ENCODE assay signal across 8 cellular contexts in the genomic region with DNA sequence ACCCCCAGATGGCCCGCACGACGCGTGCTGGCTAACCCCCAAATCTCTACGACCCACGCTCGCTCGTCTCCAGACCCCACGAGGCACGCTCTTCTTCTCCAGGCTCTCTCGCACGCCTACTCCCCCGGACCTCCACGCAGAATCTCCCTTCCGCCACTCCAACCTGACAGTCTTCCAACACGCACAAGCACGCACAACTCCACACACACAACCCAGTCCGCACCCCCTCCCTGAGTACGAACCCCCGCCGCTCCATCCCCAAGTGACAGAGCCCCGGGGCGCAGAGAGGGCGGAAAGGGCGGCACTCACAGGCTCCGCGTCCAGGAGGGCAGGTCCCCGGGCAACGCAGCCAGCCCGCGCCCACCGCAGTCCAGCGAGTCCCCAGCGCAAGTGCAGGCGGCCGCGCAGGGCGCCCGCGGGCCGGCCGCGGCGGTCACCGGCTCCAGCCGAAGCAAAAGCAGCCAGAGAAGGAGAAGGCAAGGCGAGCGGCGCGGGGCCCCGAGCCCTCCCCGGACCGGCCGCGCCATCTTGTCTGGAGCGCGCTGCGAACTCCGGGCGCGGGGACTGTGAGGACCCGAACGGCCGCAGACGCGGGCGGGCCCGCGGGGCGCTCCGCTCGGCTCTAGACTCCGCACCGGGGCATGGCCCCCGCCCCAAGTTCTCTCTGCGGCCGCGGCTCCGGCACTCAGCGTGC. TPM values are rescaled to one million over a fixed set of nuclear protein-coding genes. Genes with fewer than 3 reads are reported as not detected.
DNase-seq lines count a peak whose midpoint lies in the region; ATAC-seq, FAIRE-seq and TF ChIP-seq lines count a peak whose summit lies in the region.

No MANE protein-coding gene starts in this region.

- H3K4me3 ChIP-seq in HepG2 (replicated peaks in 1 of 3; ENCODE audit: insufficient read depth in 1 of 3, low read depth in 2 of 3, low read length in 3 of 3): peak overlapping the region; percentile 83 to 96 (median 94)

- in situ Hi-C loops in HepG2 (cut with HindIII; ENCODE audit: extremely low pct_ligation_motif_present, low pct_unique_long_range_greater_than_20kb): loop anchor here (5.0 kb wide), 1 partner anchor 93 kb away; no protein-coding TSS in a partner anchor

- H3K4me1 ChIP-seq in HepG2 (ENCODE audit: insufficient read depth, low read length): peaks cover 71% of the 10 kb centered on the region

- no peak for TF ChIP-seq POLR2A in HepG2 (IDR thresholded peaks at IDR 0.05; ENCODE audit: insufficient read depth in 1 of 2, low read depth in 2 of 2, low read length in 2 of 2)

- no peak for TF ChIP-seq CTCF in HepG2 (CRISPR knock-in tag; IDR thresholded peaks at IDR 0.05)

- peak overlapping the region; percentile 71 for H3K27ac ChIP-seq in HepG2 (ENCODE audit: extremely low read length, insufficient read depth, low read length)

- H3K9me3 ChIP-seq in HepG2 (ENCODE audit: low read length): no peaks in the 10 kb centered on the region

- TF ChIP-seq EP300 in HepG2 (IDR thresholded peaks at IDR 0.05; ENCODE audit: low read depth in 2 of 2, low read length in 2 of 2) (no peak), HepG2 (CRISPR knock-in tag; IDR thresholded peaks at IDR 0.05; ENCODE audit: borderline replicate concordance) (no peak)

- 0% methylated on average over 27 of the region's 80 CpGs for WGBS in HepG2 (ENCODE audit: low lambda C conversion rate)

- intact Hi-C loops in HepG2 (cut with micrococcal nuclease; ENCODE audit: unreplicated experiment): loop anchor here (2.0 to 10.0 kb wide), 5 partner anchors 37 to 322 kb away; no protein-coding TSS in a partner anchor

- no peak for TF ChIP-seq RAD21 in HepG2 (CRISPR knock-in tag; IDR thresholded peaks at IDR 0.05)

- no TSS peak for BruUV-seq in HepG2 (replicated peaks; lab: Mats Ljungman, UMichigan)

- CTCF ChIA-PET in HepG2 (lab: Yijun Ruan, JAX; ENCODE audit: low intra/inter-chr PET ratio, low total read pairs): no interaction called here

- peaks cover 3% of the 10 kb centered on the region; the same call in 1 of the 2 replicates for H4K20me1 ChIP-seq in HepG2 (ENCODE audit: insufficient read depth, low read length)

- peaks cover 0 to 14% of the 10 kb centered on the region in 2 experiments; a peak in 3 of 5 replicates for H3K27me3 ChIP-seq in HepG2 (ENCODE audit: control insufficient read depth in 1 of 2, insufficient read depth in 2 of 2, low read length in 2 of 2)

- H3K4me2 ChIP-seq in HepG2 (ENCODE audit: low read depth, low read length): peak overlapping the region; percentile 85

- peaks cover 51% of the 10 kb centered on the region for H3K79me2 ChIP-seq in HepG2 (ENCODE audit: insufficient read depth, low read length)

- DNase-seq in NOMO-1 treated with DMSO at 0.1 percent for 48 hours (lab: John Stamatoyannopoulos, UW; ENCODE audit: unreplicated experiment): peak; percentile 21
- DNase-seq in NOMO-1 treated with dmso at 0.1 percent for 144 hours (lab: John Stamatoyannopoulos, UW; ENCODE audit: unreplicated experiment): no peak
- peak; percentile 23 for DNase-seq in T1000 (lab: John Stamatoyannopoulos, UW)
- DNase-seq in central memory CD4-positive, alpha-beta T cell: peak; percentile 23
- no peak for DNase-seq in HepG2 (ENCODE audit: low spot score)
- peak; percentile 29 for DNase-seq in stimulated activated CD8-positive, alpha-beta memory T cell treated with anti-CD3 and anti-CD28 coated beads, Interleukin-15, amount 100 ng/mL, for 24 hours (ENCODE audit: low read depth)
- no peak for DNase-seq in RCC 7860 (ENCODE audit: low spot score)

- H3K36me3 ChIP-seq in HepG2 (replicated peaks in 1 of 2; ENCODE audit: control insufficient read depth in 1 of 2, insufficient read depth in 2 of 2, low read length in 2 of 2): no peaks in the 10 kb centered on the region

- H3K9ac ChIP-seq in HepG2 (ENCODE audit: insufficient read depth, low read depth, low read length): peak overlapping the region; percentile 89

- ATAC-seq in HG02938 (IDR thresholded peaks at IDR 0.05; ENCODE audit: unreplicated experiment) (peak; percentile 19), HepG2 (peak; percentile 48)

- POLR2A ChIA-PET in HepG2 (lab: Yijun Ruan, JAX): interaction anchor here (0.9 to 2.5 kb wide), 3 partner anchors 10 to 37 kb away, joined by 4 to 8 read pairs (median 4); no protein-coding TSS in a partner anchor

- FAIRE-seq in HepG2 (lab: Jason Lieb, UNC) (no peak), RCC 7860 (lab: Jason Lieb, UNC) (no peak)

- no peak overlapping the region for H2AFZ ChIP-seq in HepG2 (ENCODE audit: low read length)

TF ChIP-seq in HepG2, 621 proteins besides CTCF, POLR2A, EP300 and RAD21 (continues in another document):
- TF ChIP-seq, protein P1, sequence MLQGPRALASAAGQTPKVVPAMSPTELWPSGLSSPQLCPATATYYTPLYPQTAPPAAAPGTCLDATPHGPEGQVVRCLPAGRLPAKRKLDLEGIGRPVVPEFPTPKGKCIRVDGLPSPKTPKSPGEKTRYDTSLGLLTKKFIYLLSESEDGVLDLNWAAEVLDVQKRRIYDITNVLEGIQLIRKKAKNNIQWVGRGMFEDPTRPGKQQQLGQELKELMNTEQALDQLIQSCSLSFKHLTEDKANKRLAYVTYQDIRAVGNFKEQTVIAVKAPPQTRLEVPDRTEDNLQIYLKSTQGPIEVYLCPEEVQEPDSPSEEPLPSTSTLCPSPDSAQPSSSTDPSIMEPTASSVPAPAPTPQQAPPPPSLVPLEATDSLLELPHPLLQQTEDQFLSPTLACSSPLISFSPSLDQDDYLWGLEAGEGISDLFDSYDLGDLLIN (CRISPR knock-in tag; IDR thresholded peaks at IDR 0.05; ENCODE audit: borderline replicate concordance): peak; percentile 51; the same call in 1 of the 2 replicates
- TF ChIP-seq TCF7 (IDR thresholded peaks at IDR 0.05; ENCODE audit: low read depth) (no peak), SMAD9 (CRISPR knock-in tag; IDR thresholded peaks at IDR 0.05) (no peak), SALL2 (CRISPR knock-in tag; IDR thresholded peaks at IDR 0.05) (0 out of 2 replicates have a peak, but pooled peaks have one; percentile 33), HNRNPUL1 (IDR thresholded peaks at IDR 0.05; ENCODE audit: low read depth, low read length) (no peak), ZNF160 (CRISPR knock-in tag; IDR thresholded peaks at IDR 0.05) (no peak), ZNF720 (CRISPR knock-in tag; IDR thresholded peaks at IDR 0.05) (no peak), ETV5 (CRISPR knock-in tag; IDR thresholded peaks at IDR 0.05; ENCODE audit: borderline replicate concordance) (no peak), SIX4 (CRISPR knock-in tag; IDR thresholded peaks at IDR 0.05) (no peak), ZNF850 (CRISPR knock-in tag; conservative IDR thresholded peaks at IDR 0.05) (no peak), ZNF746 (CRISPR knock-in tag; IDR thresholded peaks at IDR 0.05) (no peak)
- TF ChIP-seq, protein P2, sequence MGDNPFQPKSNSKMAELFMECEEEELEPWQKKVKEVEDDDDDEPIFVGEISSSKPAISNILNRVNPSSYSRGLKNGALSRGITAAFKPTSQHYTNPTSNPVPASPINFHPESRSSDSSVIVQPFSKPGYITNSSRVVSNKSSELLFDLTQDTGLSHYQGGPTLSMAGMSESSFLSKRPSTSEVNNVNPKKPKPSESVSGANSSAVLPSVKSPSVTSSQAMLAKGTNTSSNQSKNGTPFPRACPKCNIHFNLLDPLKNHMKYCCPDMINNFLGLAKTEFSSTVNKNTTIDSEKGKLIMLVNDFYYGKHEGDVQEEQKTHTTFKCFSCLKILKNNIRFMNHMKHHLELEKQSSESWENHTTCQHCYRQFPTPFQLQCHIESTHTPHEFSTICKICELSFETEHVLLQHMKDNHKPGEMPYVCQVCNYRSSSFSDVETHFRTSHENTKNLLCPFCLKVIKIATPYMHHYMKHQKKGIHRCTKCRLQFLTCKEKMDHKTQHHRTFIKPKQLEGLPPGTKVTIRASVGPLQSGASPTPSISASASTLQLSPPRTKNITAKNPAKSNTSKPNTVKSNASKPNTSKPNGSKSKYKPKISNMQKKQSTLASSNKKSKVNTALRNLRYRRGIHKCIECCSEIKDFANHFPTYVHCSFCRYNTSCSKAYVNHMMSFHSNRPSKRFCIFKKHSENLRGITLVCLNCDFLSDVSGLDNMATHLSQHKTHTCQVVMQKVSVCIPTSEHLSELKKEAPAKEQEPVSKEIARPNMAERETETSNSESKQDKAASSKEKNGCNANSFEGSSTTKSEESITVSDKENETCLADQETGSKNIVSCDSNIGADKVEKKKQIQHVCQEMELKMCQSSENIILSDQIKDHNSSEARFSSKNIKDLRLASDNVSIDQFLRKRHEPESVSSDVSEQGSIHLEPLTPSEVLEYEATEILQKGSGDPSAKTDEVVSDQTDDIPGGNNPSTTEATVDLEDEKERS (CRISPR knock-in tag; IDR thresholded peaks at IDR 0.05): no peak

RNA-seq across cellular contexts. Expression of a gene that starts 0.8 kb away (rescaled TPM):
- total RNA-seq in HepG2 (2016; rRNA removed; fragmentation: Illumina TruSeq; extraction: Trizol): 16.3 and 24.8 TPM in 2 replicates
- 24.3 and 29.3 TPM in 2 replicates for total RNA-seq in HepG2 (2016; cell fraction: cytosol; rRNA removed; fragmentation: Illumina TruSeq; extraction: Trizol; ENCODE audit: low read depth)
- 14.1 and 27.5 TPM in 2 replicates for total RNA-seq in HepG2 (2016; cell fraction: insoluble cytoplasmic fraction; rRNA removed; fragmentation: Illumina TruSeq; extraction: Trizol)
- 13.9 and 14.8 TPM in 2 replicates for total RNA-seq in HepG2 (2016; cell fraction: membrane; rRNA removed; fragmentation: Illumina TruSeq; extraction: Trizol)
- total RNA-seq in HepG2 (2016; cell fraction: nucleus; rRNA removed; fragmentation: Illumina TruSeq; extraction: Trizol): 30.1 and 36.3 TPM in 2 replicates
- 17.8 and 23.5 TPM in 2 replicates for polyA plus RNA-seq in HepG2 (2011; rRNA removed)
- polyA plus RNA-seq in HepG2 (2011; cell fraction: cytosol; rRNA removed): 15.1 TPM in 2 replicates
- polyA plus RNA-seq in HepG2 (2011; cell fraction: nucleus; rRNA removed): 38.4 and 48.0 TPM in 2 replicates
- polyA plus RNA-seq in HepG2 (2012): 18.0 and 20.2 TPM in 2 replicates
- polyA plus RNA-seq in HepG2 (2016; cell fraction: cytosol; fragmentation: Illumina TruSeq; extraction: Trizol; ENCODE audit: low read depth): 0.89 and 1.1 TPM in 2 replicates
- polyA plus RNA-seq in HepG2 (2016; cell fraction: insoluble cytoplasmic fraction; fragmentation: Illumina TruSeq; extraction: Trizol; ENCODE audit: low read depth): 10.0 and 13.0 TPM in 2 replicates
- polyA plus RNA-seq in HepG2 (2016; cell fraction: membrane; fragmentation: Illumina TruSeq; extraction: Trizol; ENCODE audit: low read depth): 3.6 and 4.4 TPM in 2 replicates
- polyA plus RNA-seq in HepG2 (2016; cell fraction: nucleus; fragmentation: Illumina TruSeq; extraction: Trizol; ENCODE audit: insufficient read depth, low read depth): 39.1 and 41.4 TPM in 2 replicates
- 0.94 and 60.0 TPM in 2 replicates for polyA minus RNA-seq in HepG2 (2011; rRNA and poly(A)+ RNA removed; ENCODE audit: low replicate concordance)
- 12.2 and 17.4 TPM in 2 replicates for polyA minus RNA-seq in HepG2 (2011; cell fraction: cytosol; rRNA and poly(A)+ RNA removed)
- polyA minus RNA-seq in HepG2 (2011; cell fraction: nucleus; rRNA and poly(A)+ RNA removed): 26.6 and 27.2 TPM in 2 replicates

Comparison
In these comparisons a context has a peak if more than half of its experiments do, and no peak if none do; other contexts are left out.
1. DNase-seq: peak in NOMO-1 treated with DMSO at 0.1 percent for 48 hours (single experiment), T1000 (single experiment), central memory CD4-positive, alpha-beta T cell (single experiment) and stimulated activated CD8-positive, alpha-beta memory T cell treated with anti-CD3 and anti-CD28 coated beads, Interleukin-15, amount 100 ng/mL, for 24 hours (single experiment); none in NOMO-1 treated with dmso at 0.1 percent for 144 hours (single experiment), HepG2 (single experiment) and RCC 7860 (single experiment).